In the genomic region with DNA sequence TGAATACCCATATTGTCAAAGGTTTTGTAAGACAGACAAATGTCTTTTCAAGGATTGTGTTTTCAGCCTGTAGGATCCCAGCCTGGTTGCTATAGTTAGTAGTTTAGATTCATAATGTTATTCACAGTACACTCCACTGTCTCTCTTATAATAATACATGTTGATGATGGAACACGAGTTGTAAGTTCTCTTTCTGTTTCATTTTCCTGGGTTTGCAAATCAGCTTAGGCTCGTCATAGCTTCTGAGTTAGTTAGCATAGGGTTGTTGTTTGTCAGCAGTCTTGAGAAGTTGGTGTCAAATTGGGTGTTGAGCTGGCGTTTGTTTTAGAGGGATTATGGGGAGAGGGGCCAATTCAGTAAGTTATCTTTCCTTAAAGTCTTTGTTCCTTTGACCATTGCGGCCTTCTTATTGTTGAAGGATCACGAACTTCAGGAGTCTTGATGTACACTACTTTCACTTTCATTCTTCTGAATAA, we compare ENCODE assay signal across 8 cellular contexts. TPM values are rescaled to one million over a fixed set of nuclear protein-coding genes. Genes with fewer than 3 reads are reported as not detected.
DNase-seq lines count a peak whose midpoint lies in the region; ATAC-seq, FAIRE-seq and TF ChIP-seq lines count a peak whose summit lies in the region.

No MANE protein-coding gene starts in this region.

- peak overlapping the region; percentile 51 for H3K27ac ChIP-seq in CD4-positive, alpha-beta T cell (ENCODE audit: low read depth, low read length)

- no peaks in the 10 kb centered on the region for H3K27me3 ChIP-seq in CD4-positive, alpha-beta T cell (ENCODE audit: control insufficient read depth, insufficient read depth, low read length)

- peak in 2 of 10 experiments; percentile 1 to 11 for DNase-seq in CD4-positive, alpha-beta T cell
- no peak for DNase-seq in activated naive CD8-positive, alpha-beta T cell treated with anti-CD3 and anti-CD28 coated beads, Interleukin-2, amount 10 ng/mL, durations not matched to agents 7 days and 5 days
- no peak for DNase-seq in type B pancreatic cell (ENCODE audit: extremely low spot score, unreplicated experiment)
- DNase-seq in NCI-H1930 (lab: John Stamatoyannopoulos, UW), result no peak
- DNase-seq in NCI-H526 treated with DMSO at 0.1 percent for 48 hours (lab: John Stamatoyannopoulos, UW), result no peak

- peak overlapping the region; percentile 94 for H3K27ac Mint-ChIP-seq in CD4-positive, alpha-beta T cell
- H3K27ac Mint-ChIP-seq in activated naive CD8-positive, alpha-beta T cell treated with anti-CD3 and anti-CD28 coated beads, Interleukin-2, amount 10 ng/mL, durations not matched to agents 7 days and 5 days, result peak overlapping the region; percentile 100
- H3K27ac Mint-ChIP-seq in type B pancreatic cell, result peak overlapping the region; percentile 68

- H3K4me3 Mint-ChIP-seq in CD4-positive, alpha-beta T cell, result peak overlapping the region; percentile 94
- peak overlapping the region; percentile 91 for H3K4me3 Mint-ChIP-seq in activated naive CD8-positive, alpha-beta T cell treated with anti-CD3 and anti-CD28 coated beads, Interleukin-2, amount 10 ng/mL, durations not matched to agents 7 days and 5 days
- peak overlapping the region; percentile 64 for H3K4me3 Mint-ChIP-seq in type B pancreatic cell

- H3K4me1 Mint-ChIP-seq in CD4-positive, alpha-beta T cell (ENCODE audit: low read depth), result peaks cover 80% of the 10 kb centered on the region
- peaks cover 37% of the 10 kb centered on the region for H3K4me1 Mint-ChIP-seq in activated naive CD8-positive, alpha-beta T cell treated with anti-CD3 and anti-CD28 coated beads, Interleukin-2, amount 10 ng/mL, durations not matched to agents 7 days and 5 days
- peaks cover 4% of the 10 kb centered on the region for H3K4me1 Mint-ChIP-seq in type B pancreatic cell (ENCODE audit: unreplicated experiment)

- H3K9me3 ChIP-seq in CD4-positive, alpha-beta T cell (ENCODE audit: control insufficient read depth, low read length), result no peaks in the 10 kb centered on the region

- no peaks in the 10 kb centered on the region for H3K27me3 Mint-ChIP-seq in CD4-positive, alpha-beta T cell
- H3K27me3 Mint-ChIP-seq in activated naive CD8-positive, alpha-beta T cell treated with anti-CD3 and anti-CD28 coated beads, Interleukin-2, amount 10 ng/mL, durations not matched to agents 7 days and 5 days, result no peaks in the 10 kb centered on the region
- no peaks in the 10 kb centered on the region for H3K27me3 Mint-ChIP-seq in type B pancreatic cell

- ATAC-seq in CD4-positive, alpha-beta T cell (ENCODE audit: poor library complexity), result peak; percentile 84
- ATAC-seq in GM19372 (IDR thresholded peaks at IDR 0.05; ENCODE audit: low read depth, unreplicated experiment), result peak; percentile 84
- peak; percentile 95 for ATAC-seq in HG03378 (IDR thresholded peaks at IDR 0.05; ENCODE audit: unreplicated experiment)
- peak; percentile 87 for ATAC-seq in activated naive CD8-positive, alpha-beta T cell treated with anti-CD3 and anti-CD28 coated beads, Interleukin-2, amount 10 ng/mL, durations not matched to agents 7 days and 5 days (ENCODE audit: low read depth)

- intact Hi-C loops in CD4-positive, alpha-beta T cell (cut with DNase I, micrococcal nuclease), result loop anchor here in 1 of 2 experiments (2.0 kb wide), 1 partner anchor 44 kb away; no protein-coding TSS in a partner anchor

- TF ChIP-seq CTCF in CD4-positive, alpha-beta T cell (IDR thresholded peaks at IDR 0.05), result no peak
- TF ChIP-seq CTCF in type B pancreatic cell (conservative IDR thresholded peaks at IDR 0.05), result no peak

- H3K36me3 Mint-ChIP-seq in CD4-positive, alpha-beta T cell (ENCODE audit: low read depth), result peaks cover 33% of the 10 kb centered on the region
- peaks cover 45% of the 10 kb centered on the region for H3K36me3 Mint-ChIP-seq in activated naive CD8-positive, alpha-beta T cell treated with anti-CD3 and anti-CD28 coated beads, Interleukin-2, amount 10 ng/mL, durations not matched to agents 7 days and 5 days
- peaks cover 54% of the 10 kb centered on the region for H3K36me3 Mint-ChIP-seq in type B pancreatic cell

- H3K9me3 Mint-ChIP-seq in CD4-positive, alpha-beta T cell, result no peaks in the 10 kb centered on the region
- H3K9me3 Mint-ChIP-seq in activated naive CD8-positive, alpha-beta T cell treated with anti-CD3 and anti-CD28 coated beads, Interleukin-2, amount 10 ng/mL, durations not matched to agents 7 days and 5 days, result peaks cover 2% of the 10 kb centered on the region
- no peaks in the 10 kb centered on the region for H3K9me3 Mint-ChIP-seq in type B pancreatic cell

- FAIRE-seq in islet of Langerhans (lab: Jason Lieb, UNC), result peak; percentile 41

- CTCF ChIA-PET in CD4-positive, alpha-beta T cell (lab: Charles Lee), result no interaction called here

- POLR2A ChIA-PET in CD4-positive, alpha-beta T cell (lab: Charles Lee), result interaction anchor here (1.0 to 2.8 kb wide), 6 partner anchors 8 to 55 kb away, joined by 3 to 29 read pairs (median 4); a partner anchor contains a TSS
- POLR2A ChIA-PET in activated naive CD8-positive, alpha-beta T cell treated with anti-CD3 and anti-CD28 coated beads, Interleukin-2, amount 10 ng/mL, durations not matched to agents 7 days and 5 days (lab: Charles Lee), result no interaction called here

RNA-seq across cellular contexts. Expression of a gene that starts 45.8 kb away (rescaled TPM):
- total RNA-seq in CD4-positive, alpha-beta T cell, result 10 to 100 TPM; 60.7 to 67.3 TPM
- total RNA-seq in activated naive CD8-positive, alpha-beta T cell treated with anti-CD3 and anti-CD28 coated beads, Interleukin-2, amount 10 ng/mL, durations not matched to agents 7 days and 5 days, result 10 to 100 TPM; 70.9 TPM
- 50.4 and 150 TPM in 2 replicates for total RNA-seq in type B pancreatic cell (ENCODE audit: low replicate concordance)
